Comparison of ENCODE assay signal across 9 cellular contexts in the genomic region with DNA sequence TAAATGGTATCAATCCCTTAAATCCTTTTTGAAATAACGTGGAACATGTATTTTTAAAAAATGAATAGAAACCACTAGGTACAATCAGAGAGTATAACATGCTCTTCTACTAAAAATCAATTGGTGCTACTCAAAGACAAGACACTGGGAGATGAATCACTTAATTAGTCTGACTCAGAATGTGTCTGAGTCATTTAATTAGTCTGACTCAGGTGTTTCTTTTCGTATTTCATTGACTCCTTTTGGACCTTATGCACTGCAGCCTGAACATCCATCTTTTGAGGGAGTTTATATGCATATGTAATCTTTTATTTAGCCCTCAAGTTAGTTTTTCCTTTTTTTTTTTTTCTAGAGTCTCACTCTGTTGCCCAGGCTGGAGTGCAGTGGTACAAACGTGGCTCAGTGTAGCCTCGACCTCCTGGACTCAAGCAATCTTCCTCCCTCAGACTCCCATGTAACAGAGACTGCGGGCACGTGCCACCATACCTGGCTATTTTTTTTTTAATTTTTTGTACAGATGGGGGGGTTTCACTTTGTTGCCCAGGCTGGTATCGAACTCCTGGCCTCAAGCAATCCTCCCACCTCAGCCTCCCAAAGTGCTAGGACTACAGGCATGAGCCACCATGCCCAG. TPM values are rescaled to one million over a fixed set of nuclear protein-coding genes. Genes with fewer than 3 reads are reported as not detected.
DNase-seq lines count a peak whose midpoint lies in the region; ATAC-seq and TF ChIP-seq lines count a peak whose summit lies in the region.
"Had no signal": no experiment of that assay in that cellular context is flagged by ENCODE, and none has a peak within 500 bp of the region (broad histone marks: within the 10 kb centered on the region; RNA-seq: fewer than 3 reads in every experiment).

No MANE protein-coding gene starts in this region.

- no peaks in the 10 kb centered on the region for H3K9me3 Mint-ChIP-seq in activated T-cell treated with anti-CD3 and anti-CD28 coated beads, Interleukin-2, amount 50 U/mL, for 72 hours
- H3K9me3 Mint-ChIP-seq in stimulated activated naive CD8-positive, alpha-beta T cell treated with anti-CD3 and anti-CD28 coated beads, Interleukin-15, Interleukin-2, amounts not matched to agents 100 ng/mL and 50 ng/mL, for 24 hours: no peaks in the 10 kb centered on the region
- H3K9me3 Mint-ChIP-seq in glutamatergic neuron (ENCODE audit: unreplicated experiment): no peaks in the 10 kb centered on the region

- H3K4me1 Mint-ChIP-seq in activated T-cell treated with anti-CD3 and anti-CD28 coated beads, Interleukin-2, amount 50 U/mL, for 72 hours (ENCODE audit: low read depth): peaks cover 32% of the 10 kb centered on the region
- H3K4me1 Mint-ChIP-seq in stimulated activated naive CD8-positive, alpha-beta T cell treated with anti-CD3 and anti-CD28 coated beads, Interleukin-15, Interleukin-2, amounts not matched to agents 100 ng/mL and 50 ng/mL, for 24 hours (ENCODE audit: low read depth): peaks cover 29% of the 10 kb centered on the region
- peaks cover 4% of the 10 kb centered on the region for H3K4me1 Mint-ChIP-seq in glutamatergic neuron (ENCODE audit: low read depth, unreplicated experiment)

- in situ Hi-C loops in KBM-7 (cut with MboI; ENCODE audit: low pct_unique_long_range_greater_than_20kb, low sequenced_read_pairs): no loop called here

- peaks cover 0 to 2% of the 10 kb centered on the region in 2 donors for H3K36me3 Mint-ChIP-seq in activated T-cell treated with anti-CD3 and anti-CD28 coated beads, Interleukin-2, amount 50 U/mL, for 72 hours (ENCODE audit: insufficient read depth in 2 of 2)
- H3K36me3 Mint-ChIP-seq in stimulated activated naive CD8-positive, alpha-beta T cell treated with anti-CD3 and anti-CD28 coated beads, Interleukin-15, Interleukin-2, amounts not matched to agents 100 ng/mL and 50 ng/mL, for 24 hours (ENCODE audit: low read depth): peaks cover 50% of the 10 kb centered on the region
- no peaks in the 10 kb centered on the region for H3K36me3 Mint-ChIP-seq in glutamatergic neuron (ENCODE audit: unreplicated experiment)

- peak overlapping the region; percentile 95 for H3K27ac Mint-ChIP-seq in activated T-cell treated with anti-CD3 and anti-CD28 coated beads, Interleukin-2, amount 50 U/mL, for 72 hours
- H3K27ac Mint-ChIP-seq in stimulated activated naive CD8-positive, alpha-beta T cell treated with anti-CD3 and anti-CD28 coated beads, Interleukin-15, Interleukin-2, amounts not matched to agents 100 ng/mL and 50 ng/mL, for 24 hours: peak overlapping the region; percentile 31
- no peak overlapping the region for H3K27ac Mint-ChIP-seq in glutamatergic neuron (ENCODE audit: unreplicated experiment)

- H3K4me3 Mint-ChIP-seq in activated T-cell treated with anti-CD3 and anti-CD28 coated beads, Interleukin-2, amount 50 U/mL, for 72 hours: peak overlapping the region in 1 of 2 donors; percentile 71
- no peak overlapping the region for H3K4me3 Mint-ChIP-seq in stimulated activated naive CD8-positive, alpha-beta T cell treated with anti-CD3 and anti-CD28 coated beads, Interleukin-15, Interleukin-2, amounts not matched to agents 100 ng/mL and 50 ng/mL, for 24 hours
- H3K4me3 Mint-ChIP-seq in glutamatergic neuron (ENCODE audit: unreplicated experiment): no peak overlapping the region

- no peak for TF ChIP-seq CTCF in glutamatergic neuron (IDR thresholded peaks at IDR 0.05; ENCODE audit: partially characterized antibody, unreplicated experiment)

- intact Hi-C loops in posterior cingulate gyrus (cut with DNase I): no loop called here

- DNase-seq in activated T-cell treated with anti-CD3 and anti-CD28 coated beads, Interleukin-2, amount 50 U/mL, for 72 hours: no peak
- DNase-seq in activated T-cell treated with anti-CD3 and anti-CD28 coated beads, Interleukin-2, amount 50 U/mL, for 48 hours: no peak
- DNase-seq in amniotic stem cell (lab: John Stamatoyannopoulos, UW) (peak; percentile 3), glutamatergic neuron (no peak), posterior cingulate gyrus (no peak), KBM-7 (no peak)
- DNase-seq: DND-41 had no signal

- no peaks in the 10 kb centered on the region for H3K27me3 Mint-ChIP-seq in activated T-cell treated with anti-CD3 and anti-CD28 coated beads, Interleukin-2, amount 50 U/mL, for 72 hours (ENCODE audit: low read depth)
- no peaks in the 10 kb centered on the region for H3K27me3 Mint-ChIP-seq in stimulated activated naive CD8-positive, alpha-beta T cell treated with anti-CD3 and anti-CD28 coated beads, Interleukin-15, Interleukin-2, amounts not matched to agents 100 ng/mL and 50 ng/mL, for 24 hours
- H3K27me3 Mint-ChIP-seq in glutamatergic neuron (ENCODE audit: unreplicated experiment): peaks cover 2% of the 10 kb centered on the region

- peak; percentile 100 for ATAC-seq in activated T-cell treated with anti-CD3 and anti-CD28 coated beads, Interleukin-2, amount 50 U/mL, for 72 hours (replicated peaks in 1 of 2)
- ATAC-seq in HG03354 (IDR thresholded peaks at IDR 0.05; ENCODE audit: poor library complexity, severe bottlenecking, unreplicated experiment): peak; percentile 89

RNA-seq across cellular contexts. Expression of a gene that starts 26.5 kb away (rescaled TPM):
- 10 to 100 TPM; 80.8 TPM for total RNA-seq in activated T-cell treated with anti-CD3 and anti-CD28 coated beads, Interleukin-2, amount 50 U/mL, for 72 hours
- total RNA-seq in glutamatergic neuron (ENCODE audit: unreplicated experiment): 55.0 TPM
